In genomic region chr5:109866051-109866450, GRCh38 we compare ENCODE assay signal across 11 cellular contexts.
DNase-seq lines count a peak whose midpoint lies in the region; ATAC-seq and TF ChIP-seq lines count a peak whose summit lies in the region.
"Had no signal": no experiment of that assay in that cellular context is flagged by ENCODE, and none has a peak within 500 bp of the region (broad histone marks: within the 10 kb centered on the region; RNA-seq: fewer than 3 reads in every experiment).

No MANE protein-coding gene starts in this region.

- TF ChIP-seq CTCF in nephron (IDR thresholded peaks at IDR 0.05; ENCODE audit: unreplicated experiment in 3 of 3), result no peak

- no peaks in the 10 kb centered on the region for H3K27me3 Mint-ChIP-seq in effector memory CD8-positive, alpha-beta T cell
- no peaks in the 10 kb centered on the region for H3K27me3 Mint-ChIP-seq in nephron (ENCODE audit: low read depth)
- H3K27me3 Mint-ChIP-seq in activated naive CD8-positive, alpha-beta T cell treated with anti-CD3 and anti-CD28 coated beads, Interleukin-2, amount 50 U/mL, for 24 hours, result no peaks in the 10 kb centered on the region

- H3K4me1 Mint-ChIP-seq in effector memory CD8-positive, alpha-beta T cell (ENCODE audit: low read depth in 2 of 2), result peaks cover 12 to 21% of the 10 kb centered on the region in 2 donors
- peaks cover 52% of the 10 kb centered on the region for H3K4me1 Mint-ChIP-seq in nephron
- peaks cover 69% of the 10 kb centered on the region for H3K4me1 Mint-ChIP-seq in activated naive CD8-positive, alpha-beta T cell treated with anti-CD3 and anti-CD28 coated beads, Interleukin-2, amount 50 U/mL, for 24 hours

- no peaks in the 10 kb centered on the region for H3K9me3 Mint-ChIP-seq in effector memory CD8-positive, alpha-beta T cell
- no peaks in the 10 kb centered on the region for H3K9me3 Mint-ChIP-seq in nephron
- H3K9me3 Mint-ChIP-seq in activated naive CD8-positive, alpha-beta T cell treated with anti-CD3 and anti-CD28 coated beads, Interleukin-2, amount 50 U/mL, for 24 hours, result no peaks in the 10 kb centered on the region

- peak; percentile 25 for DNase-seq in GM04503 (ENCODE audit: low read depth)
- DNase-seq in RKO (ENCODE audit: low spot score), result peak; percentile 14
- DNase-seq in effector memory CD8-positive, alpha-beta T cell, result no peak
- no peak for DNase-seq in inferior parietal cortex (ENCODE audit: extremely low spot score)
- no peak for DNase-seq in activated naive CD8-positive, alpha-beta T cell treated with anti-CD3 and anti-CD28 coated beads, Interleukin-2, amount 50 U/mL, for 24 hours
- DNase-seq: activated CD4-positive, CD25-positive, alpha-beta regulatory T cell; activated T-cell treated with anti-CD3 and anti-CD28 coated beads, Interleukin-2, amount 50 U/mL, for 1 hour; stimulated activated naive CD4-positive, alpha-beta T cell had no signal

- peak overlapping the region; percentile 36 to 77 for H3K27ac Mint-ChIP-seq in effector memory CD8-positive, alpha-beta T cell
- peak overlapping the region in 2 of 3 experiments; percentile 27 to 51 for H3K27ac Mint-ChIP-seq in nephron
- H3K27ac Mint-ChIP-seq in activated naive CD8-positive, alpha-beta T cell treated with anti-CD3 and anti-CD28 coated beads, Interleukin-2, amount 50 U/mL, for 24 hours, result no peak overlapping the region

- no peak overlapping the region for H3K4me3 Mint-ChIP-seq in effector memory CD8-positive, alpha-beta T cell
- H3K4me3 Mint-ChIP-seq in nephron, result no peak overlapping the region
- H3K4me3 Mint-ChIP-seq in activated naive CD8-positive, alpha-beta T cell treated with anti-CD3 and anti-CD28 coated beads, Interleukin-2, amount 50 U/mL, for 24 hours, result no peak overlapping the region

- peaks cover 23% of the 10 kb centered on the region for H3K36me3 Mint-ChIP-seq in effector memory CD8-positive, alpha-beta T cell (ENCODE audit: insufficient read depth)
- peaks cover 29% of the 10 kb centered on the region for H3K36me3 Mint-ChIP-seq in nephron (ENCODE audit: low read depth)
- H3K36me3 Mint-ChIP-seq in activated naive CD8-positive, alpha-beta T cell treated with anti-CD3 and anti-CD28 coated beads, Interleukin-2, amount 50 U/mL, for 24 hours (ENCODE audit: low read depth), result peaks cover 64% of the 10 kb centered on the region

- ATAC-seq in effector memory CD8-positive, alpha-beta T cell (replicated peaks), result no peak
- no peak for ATAC-seq in HG02678 (IDR thresholded peaks at IDR 0.05; ENCODE audit: unreplicated experiment)
- no peak for ATAC-seq in HG03442 (IDR thresholded peaks at IDR 0.05; ENCODE audit: unreplicated experiment)
- ATAC-seq in activated naive CD8-positive, alpha-beta T cell treated with anti-CD3 and anti-CD28 coated beads, Interleukin-2, amount 50 U/mL, for 24 hours, result no peak

Comparison
In these comparisons a context has a peak if more than half of its experiments do, and no peak if none do; other contexts are left out.
1. DNase-seq: peak in GM04503 (single experiment) and RKO (single experiment); none in effector memory CD8-positive, alpha-beta T cell (0 of 3), inferior parietal cortex (single experiment) and activated naive CD8-positive, alpha-beta T cell treated with anti-CD3 and anti-CD28 coated beads, Interleukin-2, amount 50 U/mL, for 24 hours (single experiment).